8 cellular contexts compared by ENCODE assay signal in the genomic region with DNA sequence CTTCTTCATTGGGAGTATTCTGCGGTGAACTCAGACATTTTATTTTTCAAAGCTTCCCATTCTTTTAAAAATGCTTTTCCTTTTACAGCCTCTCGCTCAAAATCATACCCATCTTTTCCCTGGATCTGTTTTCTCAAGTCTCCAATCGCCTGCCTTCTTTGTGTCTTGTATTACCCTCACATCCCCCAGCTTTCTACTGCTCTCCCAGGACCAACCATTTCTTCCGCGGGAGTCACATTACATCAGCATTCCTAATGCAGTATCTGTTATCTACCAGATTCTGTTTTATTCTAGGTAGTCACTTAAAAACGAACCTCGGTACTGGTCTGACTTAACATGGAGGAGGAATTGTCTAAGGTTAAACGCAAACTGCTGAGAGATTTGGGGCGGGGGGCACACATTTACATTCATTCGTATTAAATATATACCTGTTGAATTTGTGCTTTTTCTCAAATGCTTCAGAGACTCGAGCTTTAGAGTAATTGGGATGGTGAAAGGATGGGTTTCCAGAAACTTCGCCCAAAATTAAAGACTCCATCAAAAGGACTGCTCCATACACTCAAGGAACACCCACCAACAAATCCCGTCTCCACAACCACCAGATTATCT. TPM values are rescaled to one million over a fixed set of nuclear protein-coding genes. Genes with fewer than 3 reads are reported as not detected.
DNase-seq lines count a peak whose midpoint lies in the region; ATAC-seq, FAIRE-seq and TF ChIP-seq lines count a peak whose summit lies in the region.

No MANE protein-coding gene starts in this region.

- no peaks in the 10 kb centered on the region for H3K36me3 Mint-ChIP-seq in activated naive CD8-positive, alpha-beta T cell treated with anti-CD3 and anti-CD28 coated beads, Interleukin-2, amount 50 U/mL, for 24 hours (ENCODE audit: low read depth)

- TF ChIP-seq EP300 in A549 (IDR thresholded peaks at IDR 0.05): no peak

- POLR2A ChIA-PET in A549 (lab: Yijun Ruan, JAX): interaction anchor here (0.5 to 4.7 kb wide), 20 partner anchors 8 to 419 kb away, joined by 3 to 72 read pairs (median 4); a partner anchor contains a TSS

- intact Hi-C loops in aorta (cut with DNase I): no loop called here

- no peak for TF ChIP-seq CTCF in A549 (IDR thresholded peaks at IDR 0.05)

- DNase-seq in A549 (ENCODE audit: low read depth in 1 of 2, low spot score in 1 of 2) (peak; percentile 15 to 37), H54 (ENCODE audit: insufficient read length, low spot score) (peak; percentile 7), aorta (no peak)
- no peak for DNase-seq in activated naive CD8-positive, alpha-beta T cell treated with anti-CD3 and anti-CD28 coated beads, Interleukin-2, amount 50 U/mL, for 24 hours
- DNase-seq in activated effector memory CD4-positive, alpha-beta T cell treated with anti-CD3 and anti-CD28 coated beads, Interleukin-2, amount 50 U/mL, for 16 hours: no peak
- no peak for DNase-seq in stimulated activated naive CD8-positive, alpha-beta T cell treated with anti-CD3 and anti-CD28 coated beads, Interleukin-15, amount 100 ng/mL, for 72 hours
- no peak for DNase-seq in activated CD4-positive, alpha-beta T cell treated with anti-CD3 and anti-CD28 coated beads, Interleukin-2, amount 50 U/mL, for 48 hours

- TF ChIP-seq POLR2A in A549 (IDR thresholded peaks at IDR 0.05; ENCODE audit: low read length) (no peak), H54 (IDR thresholded peaks at IDR 0.05; ENCODE audit: low read depth, low read length) (no peak)

- ATAC-seq in A549: peak; percentile 37 to 51; a peak in 5 of 6 replicates
- no peak for ATAC-seq in activated naive CD8-positive, alpha-beta T cell treated with anti-CD3 and anti-CD28 coated beads, Interleukin-2, amount 50 U/mL, for 24 hours
- no peak for ATAC-seq in stimulated activated naive CD8-positive, alpha-beta T cell treated with anti-CD3 and anti-CD28 coated beads, Interleukin-15, amount 100 ng/mL, for 72 hours
- no peak for ATAC-seq in aorta (ENCODE audit: low FRiP score)

- CTCF ChIA-PET in A549 (lab: Yijun Ruan, JAX): interaction anchor here (1.3 to 1.7 kb wide), 2 partner anchors 12 to 348 kb away, joined by 4 read pairs; no protein-coding TSS in a partner anchor

- H3K27me3 ChIP-seq in layer of hippocampus (ENCODE audit: control insufficient read depth, insufficient read depth, low read length): peaks cover 2% of the 10 kb centered on the region
- no peaks in the 10 kb centered on the region for H3K27me3 ChIP-seq in aorta (ENCODE audit: control insufficient read depth in 1 of 2, insufficient read depth in 2 of 2, low read length in 1 of 2)

- H3K9me3 ChIP-seq in A549: no peaks in the 10 kb centered on the region
- no peaks in the 10 kb centered on the region for H3K9me3 ChIP-seq in aorta (ENCODE audit: control insufficient read depth, low read length)

- H3K4me3 Mint-ChIP-seq in activated naive CD8-positive, alpha-beta T cell treated with anti-CD3 and anti-CD28 coated beads, Interleukin-2, amount 50 U/mL, for 24 hours: peak overlapping the region; percentile 14
- H3K4me3 Mint-ChIP-seq in stimulated activated naive CD8-positive, alpha-beta T cell treated with anti-CD3 and anti-CD28 coated beads, Interleukin-15, amount 100 ng/mL, for 72 hours: peak overlapping the region in 1 of 2 donors; percentile 71

- peak overlapping the region; percentile 99 for H3K27ac ChIP-seq in A549
- peak overlapping the region; percentile 72 for H3K27ac ChIP-seq in layer of hippocampus (ENCODE audit: low read depth, low read length)
- no peak overlapping the region for H3K27ac ChIP-seq in aorta (ENCODE audit: low read depth in 1 of 2, low read length in 2 of 2)

- TF ChIP-seq RAD21 in A549 (conservative IDR thresholded peaks at IDR 0.05 in 1 of 2, IDR thresholded peaks at IDR 0.05 in 1 of 2): no peak

- peaks cover 33% of the 10 kb centered on the region for H3K4me1 ChIP-seq in A549
- peaks cover 0 to 1% of the 10 kb centered on the region in 2 donors for H3K4me1 ChIP-seq in aorta (ENCODE audit: control insufficient read depth in 1 of 2, insufficient read depth in 2 of 2, low read length in 2 of 2)

- 7% methylated on average over 13 of the region's 13 CpGs for WGBS in A549 (ENCODE audit: missing lambda C conversion rate)
- 44 to 48% methylated on average over 13 of the region's 13 CpGs for WGBS in aorta, 2 donors

- peak overlapping the region; percentile 99 for H3K4me3 ChIP-seq in A549
- H3K4me3 ChIP-seq in aorta (ENCODE audit: low read length in 2 of 2): peak overlapping the region in 1 of 2 donors; percentile 67

- H3K27me3 Mint-ChIP-seq in activated naive CD8-positive, alpha-beta T cell treated with anti-CD3 and anti-CD28 coated beads, Interleukin-2, amount 50 U/mL, for 24 hours: peaks cover 51% of the 10 kb centered on the region
- peaks cover 61% of the 10 kb centered on the region for H3K27me3 Mint-ChIP-seq in stimulated activated naive CD8-positive, alpha-beta T cell treated with anti-CD3 and anti-CD28 coated beads, Interleukin-15, amount 100 ng/mL, for 72 hours

- no peak for FAIRE-seq in A549 (lab: Jason Lieb, UNC)
- FAIRE-seq in H54 (lab: Jason Lieb, UNC): no peak

- peak overlapping the region; percentile 93 for H3K4me2 ChIP-seq in A549

- no peak overlapping the region for H3K27ac Mint-ChIP-seq in activated naive CD8-positive, alpha-beta T cell treated with anti-CD3 and anti-CD28 coated beads, Interleukin-2, amount 50 U/mL, for 24 hours
- H3K27ac Mint-ChIP-seq in stimulated activated naive CD8-positive, alpha-beta T cell treated with anti-CD3 and anti-CD28 coated beads, Interleukin-15, amount 100 ng/mL, for 72 hours: no peak overlapping the region

- peaks cover 14% of the 10 kb centered on the region for H3K4me1 Mint-ChIP-seq in activated naive CD8-positive, alpha-beta T cell treated with anti-CD3 and anti-CD28 coated beads, Interleukin-2, amount 50 U/mL, for 24 hours
- H3K4me1 Mint-ChIP-seq in stimulated activated naive CD8-positive, alpha-beta T cell treated with anti-CD3 and anti-CD28 coated beads, Interleukin-15, amount 100 ng/mL, for 72 hours: peaks cover 8% of the 10 kb centered on the region

- H3K9me3 Mint-ChIP-seq in activated naive CD8-positive, alpha-beta T cell treated with anti-CD3 and anti-CD28 coated beads, Interleukin-2, amount 50 U/mL, for 24 hours: no peaks in the 10 kb centered on the region
- no peaks in the 10 kb centered on the region for H3K9me3 Mint-ChIP-seq in stimulated activated naive CD8-positive, alpha-beta T cell treated with anti-CD3 and anti-CD28 coated beads, Interleukin-15, amount 100 ng/mL, for 72 hours

- no peaks in the 10 kb centered on the region for H3K36me3 ChIP-seq in aorta (ENCODE audit: control insufficient read depth in 1 of 2, insufficient read depth in 2 of 2, low read length in 1 of 2)

TF ChIP-seq in A549, 52 proteins besides CTCF, POLR2A, EP300 and RAD21 (continues in another document):
- TF ChIP-seq, protein P1, sequence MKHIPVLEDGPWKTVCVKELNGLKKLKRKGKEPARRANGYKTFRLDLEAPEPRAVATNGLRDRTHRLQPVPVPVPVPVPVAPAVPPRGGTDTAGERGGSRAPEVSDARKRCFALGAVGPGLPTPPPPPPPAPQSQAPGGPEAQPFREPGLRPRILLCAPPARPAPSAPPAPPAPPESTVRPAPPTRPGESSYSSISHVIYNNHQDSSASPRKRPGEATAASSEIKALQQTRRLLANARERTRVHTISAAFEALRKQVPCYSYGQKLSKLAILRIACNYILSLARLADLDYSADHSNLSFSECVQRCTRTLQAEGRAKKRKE (CRISPR knock-in tag; IDR thresholded peaks at IDR 0.05; ENCODE audit: low read depth): no peak
- TF ChIP-seq SREBF2 (IDR thresholded peaks at IDR 0.05) (no peak), ZNF302 (CRISPR knock-in tag; IDR thresholded peaks at IDR 0.05) (no peak), TFCP2L1 (CRISPR knock-in tag; IDR thresholded peaks at IDR 0.05) (no peak), CEBPB (IDR thresholded peaks at IDR 0.05) (no peak), KDM5A (IDR thresholded peaks at IDR 0.05) (no peak), CBX8 (IDR thresholded peaks at IDR 0.05) (no peak), FOSL2 (IDR thresholded peaks at IDR 0.05) (no peak), FOSL2 (CRISPR knock-in tag; IDR thresholded peaks at IDR 0.05) (no peak), MYC (IDR thresholded peaks at IDR 0.05; ENCODE audit: borderline replicate concordance, low read length) (no peak), HEYL (CRISPR knock-in tag; IDR thresholded peaks at IDR 0.05) (no peak), EHF (CRISPR knock-in tag; IDR thresholded peaks at IDR 0.05) (no peak), NPAS2 (CRISPR knock-in tag; IDR thresholded peaks at IDR 0.05; ENCODE audit: borderline replicate concordance) (no peak), TP53 (CRISPR knock-in tag; IDR thresholded peaks at IDR 0.05) (no peak)
- TF ChIP-seq, protein P2, sequence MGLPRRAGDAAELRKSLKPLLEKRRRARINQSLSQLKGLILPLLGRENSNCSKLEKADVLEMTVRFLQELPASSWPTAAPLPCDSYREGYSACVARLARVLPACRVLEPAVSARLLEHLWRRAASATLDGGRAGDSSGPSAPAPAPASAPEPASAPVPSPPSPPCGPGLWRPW (IDR thresholded peaks at IDR 0.05): no peak
- TF ChIP-seq, protein P3, sequence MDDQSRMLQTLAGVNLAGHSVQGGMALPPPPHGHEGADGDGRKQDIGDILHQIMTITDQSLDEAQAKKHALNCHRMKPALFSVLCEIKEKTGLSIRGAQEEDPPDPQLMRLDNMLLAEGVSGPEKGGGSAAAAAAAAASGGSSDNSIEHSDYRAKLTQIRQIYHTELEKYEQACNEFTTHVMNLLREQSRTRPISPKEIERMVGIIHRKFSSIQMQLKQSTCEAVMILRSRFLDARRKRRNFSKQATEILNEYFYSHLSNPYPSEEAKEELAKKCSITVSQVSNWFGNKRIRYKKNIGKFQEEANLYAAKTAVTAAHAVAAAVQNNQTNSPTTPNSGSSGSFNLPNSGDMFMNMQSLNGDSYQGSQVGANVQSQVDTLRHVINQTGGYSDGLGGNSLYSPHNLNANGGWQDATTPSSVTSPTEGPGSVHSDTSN (IDR thresholded peaks at IDR 0.05): no peak

RNA-seq across cellular contexts. Expression of a gene that starts 0.5 kb away (rescaled TPM):
- polyA plus RNA-seq in A549 (2011; rRNA removed) (1,819 and 1,981 TPM in 2 replicates), A549 (2017; fragmentation: RNase III; extraction: RNeasy Plus Mini Kit Qiagen cat#74134 plus additional on column Dnase treatment) (953 to 989 TPM (median 980 TPM) in 3 replicates), aorta (100 to 1,000 TPM in 1 of 2 donors, 10 to 100 TPM in 1; 85.1 to 110 TPM)
- 1,534 and 1,760 TPM in 2 replicates for polyA plus RNA-seq in A549 (2012; cell fraction: cytosol; rRNA removed)
- polyA plus RNA-seq in A549 (2012; cell fraction: nucleus; rRNA removed): 2,660 and 5,319 TPM in 2 replicates
- 406 and 486 TPM in 2 replicates for polyA minus RNA-seq in A549 (2011; rRNA and poly(A)+ RNA removed)
- total RNA-seq in aorta: 10 to 100 TPM; 37.5 to 49.2 TPM

RNA-seq across cellular contexts. Expression of a gene that starts 41.9 kb away (rescaled TPM):
- polyA plus RNA-seq in A549 (2011; rRNA removed): 31.3 and 31.9 TPM in 2 replicates
- 12.3 and 12.9 TPM in 2 replicates for polyA plus RNA-seq in A549 (2012; cell fraction: cytosol; rRNA removed)
- 12.0 and 15.6 TPM in 2 replicates for polyA plus RNA-seq in A549 (2012; cell fraction: nucleus; rRNA removed)
- polyA plus RNA-seq in A549 (2017; fragmentation: RNase III; extraction: RNeasy Plus Mini Kit Qiagen cat#74134 plus additional on column Dnase treatment): 8.3 to 9.9 TPM (median 9.6 TPM) in 3 replicates
- 54.3 and 57.4 TPM in 2 replicates for polyA minus RNA-seq in A549 (2011; rRNA and poly(A)+ RNA removed)
- total RNA-seq in aorta: 100 to 1,000 TPM in 1 of 2 donors, 10 to 100 TPM in 1; 99.8 to 101 TPM
- 10 to 100 TPM; 22.7 to 28.9 TPM for polyA plus RNA-seq in aorta

Comparison
In these comparisons a context has a peak if more than half of its experiments do, and no peak if none do; other contexts are left out.
1. ATAC-seq: peak in A549 (2 of 2); none in activated naive CD8-positive, alpha-beta T cell treated with anti-CD3 and anti-CD28 coated beads, Interleukin-2, amount 50 U/mL, for 24 hours (single experiment), stimulated activated naive CD8-positive, alpha-beta T cell treated with anti-CD3 and anti-CD28 coated beads, Interleukin-15, amount 100 ng/mL, for 72 hours (single experiment) and aorta (single experiment).
2. DNase-seq: peak in A549 (2 of 2) and H54 (single experiment); none in activated naive CD8-positive, alpha-beta T cell treated with anti-CD3 and anti-CD28 coated beads, Interleukin-2, amount 50 U/mL, for 24 hours (single experiment), activated effector memory CD4-positive, alpha-beta T cell treated with anti-CD3 and anti-CD28 coated beads, Interleukin-2, amount 50 U/mL, for 16 hours (single experiment), stimulated activated naive CD8-positive, alpha-beta T cell treated with anti-CD3 and anti-CD28 coated beads, Interleukin-15, amount 100 ng/mL, for 72 hours (0 of 2), activated CD4-positive, alpha-beta T cell treated with anti-CD3 and anti-CD28 coated beads, Interleukin-2, amount 50 U/mL, for 48 hours (0 of 2) and aorta (0 of 2).
3. H3K27ac ChIP-seq: peak in A549 (2 of 2) and layer of hippocampus (single experiment); none in aorta (0 of 2).
4. RNA of a gene that starts 0.5 kb away (polyA plus RNA-seq): 953 to 5,319 TPM in A549; 85.1 to 110 TPM in aorta; every median in the first group is over 4 times any median in the second.